ENCODE assay signal across 12 cellular contexts in the genomic region with DNA sequence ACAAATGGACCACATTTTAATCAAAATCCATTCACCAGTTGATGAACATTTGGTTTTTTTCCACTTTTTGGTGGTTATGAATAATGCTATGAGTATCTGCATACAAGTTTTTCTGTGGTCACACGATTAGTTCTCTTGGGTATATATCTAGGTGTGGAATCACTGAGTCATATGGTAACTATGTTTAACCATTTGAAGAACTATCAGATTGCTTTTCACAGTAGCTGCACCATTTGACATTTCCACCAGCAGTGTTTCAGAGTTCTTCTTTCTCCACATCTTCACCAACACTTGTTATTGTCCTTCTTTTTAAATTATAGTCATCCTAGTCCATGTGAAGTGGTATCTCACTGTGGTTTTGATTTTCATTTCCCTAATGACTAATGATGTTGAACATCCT. TPM values are rescaled to one million over a fixed set of nuclear protein-coding genes. Genes with fewer than 3 reads are reported as not detected.
DNase-seq lines count a peak whose midpoint lies in the region; ATAC-seq and TF ChIP-seq lines count a peak whose summit lies in the region.
"Had no signal": no experiment of that assay in that cellular context is flagged by ENCODE, and none has a peak within 500 bp of the region (broad histone marks: within the 10 kb centered on the region; RNA-seq: fewer than 3 reads in every experiment).

No MANE protein-coding gene starts in this region.

- peaks cover 0 to 16% of the 10 kb centered on the region in 2 experiments for H3K36me3 ChIP-seq in SK-N-SH (replicated peaks in 1 of 2; ENCODE audit: control insufficient read depth in 1 of 2, insufficient read depth in 2 of 2, low read length in 1 of 2)
- no peaks in the 10 kb centered on the region for H3K36me3 ChIP-seq in H7 (replicated peaks; ENCODE audit: control insufficient read depth, insufficient read depth, low read length)

- peaks cover 4 to 6% of the 10 kb centered on the region in 2 donors for H3K9me3 Mint-ChIP-seq in activated T-cell treated with anti-CD3 and anti-CD28 coated beads, Interleukin-2, amount 50 U/mL, for 72 hours
- H3K9me3 Mint-ChIP-seq in stimulated activated effector memory CD8-positive, alpha-beta T cell treated with anti-CD3 and anti-CD28 coated beads, Interleukin-12 subunit alpha, Interleukin-12 subunit beta, amount 100 ng/mL, for 72 hours = no peaks in the 10 kb centered on the region

- peak overlapping the region; percentile 72 to 98; a peak in 3 of 4 replicates for H3K27ac ChIP-seq in SK-N-SH (ENCODE audit: low read depth in 2 of 2, low read length in 1 of 2)
- H3K27ac ChIP-seq: ascending aorta had no signal

- peak overlapping the region; percentile 78 for H3K4me2 ChIP-seq in SK-N-SH

- H3K79me2 ChIP-seq in SK-N-SH (ENCODE audit: insufficient read depth) = peaks cover 74% of the 10 kb centered on the region

- peak overlapping the region in 1 of 2 experiments; percentile 39; a peak in 2 of 4 replicates for H3K4me3 ChIP-seq in SK-N-SH (ENCODE audit: low read depth in 2 of 2, low read length in 1 of 2)
- no peak overlapping the region for H3K4me3 ChIP-seq in epithelial cell of esophagus (ENCODE audit: low read length)
- H3K4me3 ChIP-seq in H7 (ENCODE audit: insufficient read depth, low read depth, low read length) = no peak overlapping the region
- H3K4me3 ChIP-seq: ascending aorta had no signal

- TF ChIP-seq RAD21 in SK-N-SH (IDR thresholded peaks at IDR 0.05; ENCODE audit: low read length) = no peak

- peak overlapping the region; percentile 72 to 74 for H3K4me3 Mint-ChIP-seq in activated T-cell treated with anti-CD3 and anti-CD28 coated beads, Interleukin-2, amount 50 U/mL, for 72 hours
- peak overlapping the region; percentile 49 for H3K4me3 Mint-ChIP-seq in stimulated activated effector memory CD8-positive, alpha-beta T cell treated with anti-CD3 and anti-CD28 coated beads, Interleukin-12 subunit alpha, Interleukin-12 subunit beta, amount 100 ng/mL, for 72 hours
- H3K4me3 Mint-ChIP-seq: memory B cell had no signal

- peaks cover 8 to 10% of the 10 kb centered on the region in 2 donors for H3K36me3 Mint-ChIP-seq in activated T-cell treated with anti-CD3 and anti-CD28 coated beads, Interleukin-2, amount 50 U/mL, for 72 hours (ENCODE audit: insufficient read depth in 2 of 2)
- H3K36me3 Mint-ChIP-seq in stimulated activated effector memory CD8-positive, alpha-beta T cell treated with anti-CD3 and anti-CD28 coated beads, Interleukin-12 subunit alpha, Interleukin-12 subunit beta, amount 100 ng/mL, for 72 hours = peaks cover 16% of the 10 kb centered on the region

- H3K4me1 ChIP-seq in SK-N-SH (ENCODE audit: control insufficient read depth in 1 of 2, insufficient read depth in 2 of 2, low read depth in 1 of 2, low read length in 1 of 2) = peaks cover 0 to 10% of the 10 kb centered on the region in 2 experiments; a peak in 3 of 4 replicates
- H3K4me1 ChIP-seq: ascending aorta had no signal

- peaks cover 13% of the 10 kb centered on the region for H3K27me3 Mint-ChIP-seq in activated T-cell treated with anti-CD3 and anti-CD28 coated beads, Interleukin-2, amount 50 U/mL, for 72 hours (ENCODE audit: low read depth)

- peaks cover 49% of the 10 kb centered on the region for H3K4me1 Mint-ChIP-seq in activated T-cell treated with anti-CD3 and anti-CD28 coated beads, Interleukin-2, amount 50 U/mL, for 72 hours (ENCODE audit: low read depth)
- H3K4me1 Mint-ChIP-seq in stimulated activated effector memory CD8-positive, alpha-beta T cell treated with anti-CD3 and anti-CD28 coated beads, Interleukin-12 subunit alpha, Interleukin-12 subunit beta, amount 100 ng/mL, for 72 hours = peaks cover 36% of the 10 kb centered on the region

- peaks cover 7% of the 10 kb centered on the region; the same call in 1 of the 2 replicates for H3K9me3 ChIP-seq in SK-N-SH
- H3K9me3 ChIP-seq: ascending aorta had no signal

- DNase-seq in activated T-cell treated with anti-CD3 and anti-CD28 coated beads, Interleukin-2, amount 50 U/mL, for 72 hours = peak; percentile 15 to 34
- no peak for DNase-seq in activated T-cell treated with anti-CD3 and anti-CD28 coated beads, Interleukin-2, amount 50 U/mL, for 1 hour
- no peak for DNase-seq in SK-N-SH
- peak; percentile 84 for DNase-seq in epithelial cell of esophagus (ENCODE audit: low read depth)
- DNase-seq in stimulated activated effector memory CD8-positive, alpha-beta T cell treated with anti-CD3 and anti-CD28 coated beads, Interleukin-12 subunit alpha, Interleukin-12 subunit beta, amount 100 ng/mL, for 72 hours (ENCODE audit: low spot score in 2 of 2) = no peak
- DNase-seq in H7 = no peak
- DNase-seq in NCI-H2107 (lab: John Stamatoyannopoulos, UW) = no peak
- DNase-seq in germinal center (ENCODE audit: low spot score) = no peak
- DNase-seq: C1 segment of cervical spinal cord, NCI-H146 had no signal

- peak overlapping the region; percentile 72 for H3K9ac ChIP-seq in SK-N-SH

- H3K27me3 ChIP-seq in SK-N-SH (ENCODE audit: insufficient read depth) (no peaks in the 10 kb centered on the region), H7 (ENCODE audit: control insufficient read depth, insufficient read depth, low read length) (no peaks in the 10 kb centered on the region)
- H3K27me3 ChIP-seq: ascending aorta had no signal

- no peaks in the 10 kb centered on the region for H3K9me2 ChIP-seq in SK-N-SH

- CTCF ChIA-PET in SK-N-SH (lab: Yijun Ruan, JAX) = interaction anchor here (0.9 to 3.9 kb wide), 5 partner anchors 21 to 179 kb away, joined by 3 to 48 read pairs (median 5); no protein-coding TSS in a partner anchor

- POLR2A ChIA-PET in SK-N-SH (lab: Yijun Ruan, JAX) = no interaction called here

- TF ChIP-seq EP300 in SK-N-SH (IDR thresholded peaks at IDR 0.05; ENCODE audit: borderline replicate concordance in 1 of 2, low read depth in 1 of 2, low read length in 1 of 2) = peak in 1 of 2 experiments; percentile 92; a peak in 3 of 4 replicates

- H2AFZ ChIP-seq in SK-N-SH (ENCODE audit: low read depth) = no peak overlapping the region

- H3F3A ChIP-seq in SK-N-SH (replicated peaks; ENCODE audit: insufficient read depth) = peaks cover 40% of the 10 kb centered on the region

- H3K27ac Mint-ChIP-seq in activated T-cell treated with anti-CD3 and anti-CD28 coated beads, Interleukin-2, amount 50 U/mL, for 72 hours = peak overlapping the region; percentile 99
- H3K27ac Mint-ChIP-seq in stimulated activated effector memory CD8-positive, alpha-beta T cell treated with anti-CD3 and anti-CD28 coated beads, Interleukin-12 subunit alpha, Interleukin-12 subunit beta, amount 100 ng/mL, for 72 hours = peak overlapping the region; percentile 91
- H3K27ac Mint-ChIP-seq: memory B cell had no signal

- H4K20me1 ChIP-seq in SK-N-SH (ENCODE audit: insufficient read depth) = no peaks in the 10 kb centered on the region

- TF ChIP-seq CTCF in SK-N-SH (IDR thresholded peaks at IDR 0.05) (no peak), epithelial cell of esophagus (IDR thresholded peaks at IDR 0.05; ENCODE audit: insufficient read depth, low read depth, low read length, missing control alignments) (no peak)

- WGBS in SK-N-SH (ENCODE audit: low lambda C conversion rate) = 3% methylated on average over 1 of the region's 1 CpG

- ATAC-seq in activated T-cell treated with anti-CD3 and anti-CD28 coated beads, Interleukin-2, amount 50 U/mL, for 72 hours (replicated peaks in 1 of 2) = peak; percentile 71 to 73
- peak; percentile 87 for ATAC-seq in stimulated activated effector memory CD8-positive, alpha-beta T cell treated with anti-CD3 and anti-CD28 coated beads, Interleukin-12 subunit alpha, Interleukin-12 subunit beta, amount 100 ng/mL, for 72 hours

TF ChIP-seq in SK-N-SH, 30 proteins besides CTCF, POLR2A, EP300 and RAD21 (continues in another document):
- TF ChIP-seq RXRA (IDR thresholded peaks at IDR 0.05; ENCODE audit: borderline replicate concordance, low read depth) = peak; percentile 77
- TF ChIP-seq JUND (IDR thresholded peaks at IDR 0.05) = peak; percentile 96
- TF ChIP-seq SMC3 (IDR thresholded peaks at IDR 0.05; ENCODE audit: low read depth, low read length) = no peak
- TF ChIP-seq, protein P1, sequence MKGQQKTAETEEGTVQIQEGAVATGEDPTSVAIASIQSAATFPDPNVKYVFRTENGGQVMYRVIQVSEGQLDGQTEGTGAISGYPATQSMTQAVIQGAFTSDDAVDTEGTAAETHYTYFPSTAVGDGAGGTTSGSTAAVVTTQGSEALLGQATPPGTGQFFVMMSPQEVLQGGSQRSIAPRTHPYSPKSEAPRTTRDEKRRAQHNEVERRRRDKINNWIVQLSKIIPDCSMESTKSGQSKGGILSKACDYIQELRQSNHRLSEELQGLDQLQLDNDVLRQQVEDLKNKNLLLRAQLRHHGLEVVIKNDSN (IDR thresholded peaks at IDR 0.05; ENCODE audit: borderline replicate concordance, low read depth) = no peak
- no peak for TF ChIP-seq EZH2phosphoT487 (IDR thresholded peaks at IDR 0.05; ENCODE audit: borderline replicate concordance, low read depth)
- TF ChIP-seq, protein P2, sequence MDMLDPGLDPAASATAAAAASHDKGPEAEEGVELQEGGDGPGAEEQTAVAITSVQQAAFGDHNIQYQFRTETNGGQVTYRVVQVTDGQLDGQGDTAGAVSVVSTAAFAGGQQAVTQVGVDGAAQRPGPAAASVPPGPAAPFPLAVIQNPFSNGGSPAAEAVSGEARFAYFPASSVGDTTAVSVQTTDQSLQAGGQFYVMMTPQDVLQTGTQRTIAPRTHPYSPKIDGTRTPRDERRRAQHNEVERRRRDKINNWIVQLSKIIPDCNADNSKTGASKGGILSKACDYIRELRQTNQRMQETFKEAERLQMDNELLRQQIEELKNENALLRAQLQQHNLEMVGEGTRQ (IDR thresholded peaks at IDR 0.05; ENCODE audit: borderline replicate concordance, low read depth, low read length) = no peak
- TF ChIP-seq MEF2A (IDR thresholded peaks at IDR 0.05; ENCODE audit: borderline replicate concordance, low read depth) = peak; percentile 51; the same call in 1 of the 2 replicates
- TF ChIP-seq TEAD4 (IDR thresholded peaks at IDR 0.05; ENCODE audit: borderline replicate concordance, insufficient read depth) = peak; percentile 81
- no peak for TF ChIP-seq CHD2 (IDR thresholded peaks at IDR 0.05; ENCODE audit: low read length, partially characterized antibody)
- no peak for TF ChIP-seq SIN3A (IDR thresholded peaks at IDR 0.05; ENCODE audit: borderline replicate concordance, low read depth, low read length)

RNA-seq across cellular contexts. Expression of gene ATG7, which starts 33.3 kb away (rescaled TPM):
- total RNA-seq in activated T-cell treated with anti-CD3 and anti-CD28 coated beads, Interleukin-2, amount 50 U/mL, for 72 hours = 10 to 100 TPM; 29.7 to 38.2 TPM
- 29.5 and 44.5 TPM in 2 replicates for polyA plus RNA-seq in SK-N-SH (2012; rRNA removed)
- polyA plus RNA-seq in SK-N-SH (2012; cell fraction: cytosol; rRNA removed) = 30.6 and 32.5 TPM in 2 replicates
- 56.7 and 62.5 TPM in 2 replicates for polyA plus RNA-seq in SK-N-SH (2012; cell fraction: nucleus; rRNA removed)
- 21.7 and 35.2 TPM in 2 replicates for total RNA-seq in H7 (2014; rRNA removed; shearing (Covaris generic))

Comparison
In these comparisons a context has a peak if more than half of its experiments do, and no peak if none do; other contexts are left out.
1. DNase-seq: peak in activated T-cell treated with anti-CD3 and anti-CD28 coated beads, Interleukin-2, amount 50 U/mL, for 72 hours (2 of 2) and epithelial cell of esophagus (single experiment); none in activated T-cell treated with anti-CD3 and anti-CD28 coated beads, Interleukin-2, amount 50 U/mL, for 1 hour (single experiment), SK-N-SH (single experiment), stimulated activated effector memory CD8-positive, alpha-beta T cell treated with anti-CD3 and anti-CD28 coated beads, Interleukin-12 subunit alpha, Interleukin-12 subunit beta, amount 100 ng/mL, for 72 hours (0 of 2), H7 (single experiment), NCI-H2107 (single experiment) and germinal center (single experiment).